Comparison of ENCODE assay signal across 8 cellular contexts in genomic region chr15:83446904-83447708, GRCh38.
DNase-seq lines count a peak whose midpoint lies in the region; ATAC-seq and TF ChIP-seq lines count a peak whose summit lies in the region.

TSS of gene SH3GL3 (plus strand) at chr15:83447341. CDS start at chr15:83447534, 193 bp downstream.

- TF ChIP-seq CTCF in 22Rv1 (IDR thresholded peaks at IDR 0.05) = peak; percentile 74
- no peak for TF ChIP-seq CTCF in nephron progenitor cell (IDR thresholded peaks at IDR 0.05)

- peak within 1 kb of the TSS in 1 of 5 donors; percentile 10 for H3K9ac ChIP-seq in subcutaneous abdominal adipose tissue (ENCODE audit: low read length in 5 of 5)

- H3K9me3 Mint-ChIP-seq in activated naive CD8-positive, alpha-beta T cell (ENCODE audit: low read depth) = no peaks in the 10 kb centered on the region
- H3K9me3 Mint-ChIP-seq in nephron progenitor cell = peaks cover 3% of the 10 kb centered on the region

- H3K27me3 Mint-ChIP-seq in activated naive CD8-positive, alpha-beta T cell = peaks cover 29% of the 10 kb centered on the region
- H3K27me3 Mint-ChIP-seq in nephron progenitor cell (ENCODE audit: low read depth, poor library complexity) = peaks cover 36% of the 10 kb centered on the region

- peak; percentile 92 for DNase-seq in NCI-H82 (lab: John Stamatoyannopoulos, UW)
- peak; percentile 27 for DNase-seq in germinal center (ENCODE audit: low spot score)
- DNase-seq in nephron progenitor cell = peak; percentile 91

- H3K4me3 Mint-ChIP-seq in activated naive CD8-positive, alpha-beta T cell = peak within 1 kb of the TSS; percentile 74
- peak within 1 kb of the TSS; percentile 89 for H3K4me3 Mint-ChIP-seq in nephron progenitor cell

- peak within 1 kb of the TSS; percentile 57 to 66 (median 62) for H3K4me3 ChIP-seq in subcutaneous abdominal adipose tissue (ENCODE audit: low read depth in 1 of 5, low read length in 5 of 5)

- H3K36me3 ChIP-seq in subcutaneous abdominal adipose tissue (ENCODE audit: control insufficient read depth in 5 of 5, insufficient read depth in 5 of 5, low read length in 5 of 5) = no peaks in the 10 kb centered on the region

- H3K4me1 ChIP-seq in subcutaneous abdominal adipose tissue (ENCODE audit: control insufficient read depth in 5 of 5, insufficient read depth in 5 of 5, low read length in 5 of 5) = peaks cover 0 to 17% (median 14%) of the 10 kb centered on the region in 5 donors

- no peaks in the 10 kb centered on the region for H3K36me3 Mint-ChIP-seq in activated naive CD8-positive, alpha-beta T cell
- no peaks in the 10 kb centered on the region for H3K36me3 Mint-ChIP-seq in nephron progenitor cell (ENCODE audit: low read depth)

- peaks cover 11 to 19% (median 13%) of the 10 kb centered on the region in 5 donors for H3K27me3 ChIP-seq in subcutaneous abdominal adipose tissue (ENCODE audit: control insufficient read depth in 5 of 5, insufficient read depth in 4 of 5, low read length in 5 of 5)

- no peak within 1 kb of the TSS for H3K27ac Mint-ChIP-seq in activated naive CD8-positive, alpha-beta T cell
- H3K27ac Mint-ChIP-seq in nephron progenitor cell = no peak within 1 kb of the TSS

- no peaks in the 10 kb centered on the region for H3K9me3 ChIP-seq in subcutaneous abdominal adipose tissue (ENCODE audit: control insufficient read depth in 5 of 5, low read length in 5 of 5)

- H3K4me1 Mint-ChIP-seq in activated naive CD8-positive, alpha-beta T cell (ENCODE audit: low read depth) = peaks cover 13% of the 10 kb centered on the region
- H3K4me1 Mint-ChIP-seq in nephron progenitor cell = peaks cover 34% of the 10 kb centered on the region

- ATAC-seq in GM21526 (IDR thresholded peaks at IDR 0.05; ENCODE audit: low FRiP score, unreplicated experiment) (peak; percentile 75), HG02973 (IDR thresholded peaks at IDR 0.05; ENCODE audit: unreplicated experiment) (no peak)

- no peak within 1 kb of the TSS for H3K27ac ChIP-seq in 22Rv1
- H3K27ac ChIP-seq in subcutaneous abdominal adipose tissue (ENCODE audit: low read depth, low read length) = no peak within 1 kb of the TSS

Comparison
In these comparisons a context has a peak if more than half of its experiments do, and no peak if none do; other contexts are left out.
1. DNase-seq: peak in every context shown above with its lines; median percentile 92 in NCI-H82; 91 in nephron progenitor cell; 27 in germinal center.